In genomic region chr12:104055686-104056388, GRCh38 we compare ENCODE assay signal across 8 cellular contexts. TPM values are rescaled to one million over a fixed set of nuclear protein-coding genes. Genes with fewer than 3 reads are reported as not detected.
DNase-seq lines count a peak whose midpoint lies in the region; FAIRE-seq and TF ChIP-seq lines count a peak whose summit lies in the region.

No MANE protein-coding gene starts in this region.

- H3K9ac ChIP-seq in colonic mucosa (ENCODE audit: low read depth in 2 of 2, low read length in 2 of 2): no peak overlapping the region

- no peaks in the 10 kb centered on the region for H3K4me1 ChIP-seq in colonic mucosa

- DNase-seq in DMS153 (lab: John Stamatoyannopoulos, UW): peak; percentile 71
- DNase-seq in NCI-H2196 treated with DMSO at 0.1 percent for 48 hours (lab: John Stamatoyannopoulos, UW; ENCODE audit: unreplicated experiment): peak; percentile 97
- peak; percentile 46 for DNase-seq in colonic mucosa
- peak; percentile 94 for DNase-seq in myocyte (ENCODE audit: low read depth)
- no peak for DNase-seq in H54 (ENCODE audit: insufficient read length, low spot score)
- DNase-seq in effector CD4-positive, alpha-beta T cell: no peak
- no peak for DNase-seq in brain microvascular endothelial cell
- DNase-seq in activated gamma-delta T cell (lab: John Stamatoyannopoulos, UW): no peak

- no peaks in the 10 kb centered on the region for H3K9me3 ChIP-seq in colonic mucosa

- no peaks in the 10 kb centered on the region for H3K36me3 ChIP-seq in colonic mucosa
- H3K36me3 ChIP-seq in brain microvascular endothelial cell (replicated peaks): no peaks in the 10 kb centered on the region

- H3K4me3 ChIP-seq in colonic mucosa (no peak overlapping the region), brain microvascular endothelial cell (ENCODE audit: low read depth, low read length) (no peak overlapping the region)

- intact Hi-C loops in colonic mucosa (cut with DNase I): loop anchor here (5.0 kb wide), 1 partner anchor 51 kb away; no protein-coding TSS in a partner anchor

- in situ Hi-C loops in brain microvascular endothelial cell (cut with HindIII; ENCODE audit: low pct_ligation_motif_present, low sequenced_read_pairs): no loop called here

- no peak for TF ChIP-seq POLR2A in H54 (IDR thresholded peaks at IDR 0.05; ENCODE audit: low read depth, low read length)

- H3K27me3 ChIP-seq in colonic mucosa (no peaks in the 10 kb centered on the region), brain microvascular endothelial cell (replicated peaks) (no peaks in the 10 kb centered on the region)

- no peak overlapping the region for H3K27ac ChIP-seq in colonic mucosa
- H3K27ac ChIP-seq in brain microvascular endothelial cell: no peak overlapping the region

- no peak for FAIRE-seq in H54 (lab: Jason Lieb, UNC)

- TF ChIP-seq CTCF in colonic mucosa (IDR thresholded peaks at IDR 0.05) (no peak), brain microvascular endothelial cell (IDR thresholded peaks at IDR 0.05; ENCODE audit: low read depth, low read length, missing control alignments) (no peak)

RNA-seq across cellular contexts. Expression of gene GLT8D2, which starts 5.8 kb away (rescaled TPM):
- 1 to 10 TPM; 1.6 to 5.1 TPM for total RNA-seq in colonic mucosa
- total RNA-seq in myocyte: 17.6 and 17.9 TPM in 2 replicates
- polyA plus RNA-seq in myocyte (2012): 18.9 TPM

RNA-seq across cellular contexts. Expression of gene HCFC2, which starts 8.5 kb away (rescaled TPM):
- total RNA-seq in colonic mucosa (10 to 100 TPM in 1 of 2 donors, 1 to 10 TPM in 1; 7.6 to 11.1 TPM), myocyte (25.3 and 29.0 TPM in 2 replicates)
- 10.6 TPM for polyA plus RNA-seq in myocyte (2012)

Comparison
In these comparisons a context has a peak if more than half of its experiments do, and no peak if none do; other contexts are left out.
1. DNase-seq: peak in DMS153 (single experiment), NCI-H2196 treated with DMSO at 0.1 percent for 48 hours (single experiment), colonic mucosa (single experiment) and myocyte (single experiment); none in H54 (single experiment), effector CD4-positive, alpha-beta T cell (single experiment), brain microvascular endothelial cell (single experiment) and activated gamma-delta T cell (single experiment).